1 cellular context compared by ENCODE assay signal in genomic region chr1:37471345-37472231, GRCh38.
TF ChIP-seq lines count a peak whose summit lies in the region.

No MANE protein-coding gene starts in this region.

TF ChIP-seq in A549, 52 proteins besides CTCF, POLR2A, EP300 and RAD21 (continued from another document):
- TF ChIP-seq JUNB (IDR thresholded peaks at IDR 0.05) (peak; percentile 50; the same call in 1 of the 2 replicates), JUN (IDR thresholded peaks at IDR 0.05) (peak in 1 of 2 experiments; percentile 80; a peak in 2 of 5 replicates), CBX8 (IDR thresholded peaks at IDR 0.05) (no peak), ZC3H11A (IDR thresholded peaks at IDR 0.05) (no peak), GATA3 (IDR thresholded peaks at IDR 0.05; ENCODE audit: borderline replicate concordance) (peak; percentile 51; the same call in 1 of the 2 replicates), SMC3 (IDR thresholded peaks at IDR 0.05) (no peak), CHD4 (IDR thresholded peaks at IDR 0.05; ENCODE audit: borderline replicate concordance) (no peak), FOSL2 (IDR thresholded peaks at IDR 0.05) (peak; percentile 69), FOSL2 (CRISPR knock-in tag; IDR thresholded peaks at IDR 0.05) (peak; percentile 98), BCL3 (IDR thresholded peaks at IDR 0.05) (0 out of 3 replicates have a peak, but pooled peaks have one; percentile 54), HOXB13 (CRISPR knock-in tag; IDR thresholded peaks at IDR 0.05; ENCODE audit: low read depth) (no peak)
- TF ChIP-seq, protein P1, sequence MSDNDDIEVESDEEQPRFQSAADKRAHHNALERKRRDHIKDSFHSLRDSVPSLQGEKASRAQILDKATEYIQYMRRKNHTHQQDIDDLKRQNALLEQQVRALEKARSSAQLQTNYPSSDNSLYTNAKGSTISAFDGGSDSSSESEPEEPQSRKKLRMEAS (IDR thresholded peaks at IDR 0.05), result peak; percentile 75
